Comparison of ENCODE assay signal across 35 cellular contexts in the genomic region with DNA sequence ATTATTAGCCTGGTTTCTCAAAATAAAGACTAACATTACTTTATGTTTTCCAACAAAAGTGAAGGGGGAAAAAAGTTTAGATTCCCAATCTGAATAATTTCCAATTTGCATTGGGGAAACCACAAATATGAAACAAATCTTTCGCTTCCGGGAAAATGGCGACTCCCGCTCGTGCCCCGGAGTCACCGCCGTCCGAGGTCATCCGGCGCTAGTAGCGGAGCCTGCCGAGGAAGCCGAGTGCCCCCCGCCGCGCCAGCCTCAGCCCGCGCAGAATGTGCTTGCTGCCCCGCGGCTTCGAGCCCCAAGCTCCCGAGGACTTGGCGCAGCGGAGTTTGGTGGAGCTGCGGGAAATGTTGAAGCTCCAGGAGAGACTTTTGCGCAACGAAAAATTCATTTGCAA.
DNase-seq lines count a peak whose midpoint lies in the region; ATAC-seq, FAIRE-seq and TF ChIP-seq lines count a peak whose summit lies in the region.
"Had no signal": no experiment of that assay in that cellular context is flagged by ENCODE, and none has a peak within 500 bp of the region (broad histone marks: within the 10 kb centered on the region; RNA-seq: fewer than 3 reads in every experiment).

No MANE protein-coding gene starts in this region.

- no peak for TF ChIP-seq RAD21 in K562 (CRISPR knock-in tag; conservative IDR thresholded peaks at IDR 0.05 in 1 of 2, IDR thresholded peaks at IDR 0.05 in 1 of 2)

- WGBS in K562 (ENCODE audit: insufficient coverage, low coverage, missing lambda C conversion rate) = 46% methylated on average over 17 of the region's 28 CpGs
- WGBS in trophoblast cell (ENCODE audit: extremely low coverage, insufficient coverage, insufficient read length) = no CpG with 5 or more reads among the region's 28 CpGs
- 73 to 76% methylated on average over 26 to 28 of the region's 28 CpGs for WGBS in testis, 2 donors

- H4K8ac ChIP-seq in trophoblast cell (ENCODE audit: low read depth, low read length) = no peak overlapping the region

- no peak overlapping the region for H3K4me2 ChIP-seq in K562 (ENCODE audit: insufficient read depth, low read length)
- H3K4me2 ChIP-seq in trophoblast cell (ENCODE audit: low read length) = no peak overlapping the region
- H3K4me2 ChIP-seq: A549; BLaER1; BLaER1 treated with 17β-estradiol and CSF1 and Interleukin-3, amounts not matched to agents 10 nM and 100 nM had no signal

- no peak overlapping the region for H3K18ac ChIP-seq in trophoblast cell (ENCODE audit: low read length)

- no peak overlapping the region for H2BK12ac ChIP-seq in trophoblast cell (ENCODE audit: low read length)

- H4K91ac ChIP-seq in trophoblast cell (ENCODE audit: low read depth, low read length) = no peak overlapping the region

- H3K4me1 ChIP-seq in K562 (replicated peaks in 1 of 2; ENCODE audit: control insufficient read depth in 2 of 2, insufficient read depth in 2 of 2, low read length in 2 of 2) (peaks cover 0 to 3% of the 10 kb centered on the region in 2 experiments; a peak in 1 of 5 replicates), trophoblast cell (ENCODE audit: control insufficient read depth in 1 of 2, insufficient read depth in 2 of 2, low read length in 2 of 2) (no peaks in the 10 kb centered on the region), testis (no peaks in the 10 kb centered on the region)
- H3K4me1 ChIP-seq: A549; BE2C; BLaER1; BLaER1 treated with 17β-estradiol and CSF1 and Interleukin-3, amounts not matched to agents 10 nM and 100 nM; Caco-2 had no signal

- TF ChIP-seq CTCF in K562 (IDR thresholded peaks at IDR 0.05 in 2 of 3, conservative IDR thresholded peaks at IDR 0.05 in 1 of 3; ENCODE audit: insufficient read depth in 2 of 3, low read depth in 1 of 3, low read length in 3 of 3) = no peak
- TF ChIP-seq CTCF in testis (IDR thresholded peaks at IDR 0.05) = no peak
- TF ChIP-seq CTCF in GM13976 (IDR thresholded peaks at IDR 0.05; ENCODE audit: borderline replicate concordance, control extremely low read depth, extremely low read depth, insufficient read depth, missing control alignments) = no peak

- H3K27me3 ChIP-seq in K562 (ENCODE audit: control insufficient read depth in 2 of 2, insufficient read depth in 2 of 2, low read length in 2 of 2) (no peaks in the 10 kb centered on the region), trophoblast cell (ENCODE audit: insufficient read depth, low read length) (no peaks in the 10 kb centered on the region), testis (no peaks in the 10 kb centered on the region)
- H3K27me3 ChIP-seq: BE2C; BLaER1; BLaER1 treated with 17β-estradiol and CSF1 and Interleukin-3, amounts not matched to agents 10 nM and 100 nM had no signal

- H2BK5ac ChIP-seq in trophoblast cell (ENCODE audit: low read depth, low read length, poor library complexity) = no peak overlapping the region

- H3K36me3 ChIP-seq in K562 (ENCODE audit: control insufficient read depth, insufficient read depth, low read length) = no peaks in the 10 kb centered on the region
- H3K36me3 ChIP-seq in trophoblast cell (ENCODE audit: control insufficient read depth in 1 of 2, insufficient read depth in 2 of 2, low read length in 2 of 2) = no peaks in the 10 kb centered on the region
- H3K36me3 ChIP-seq in testis (ENCODE audit: low read depth, missing control alignments) = no peaks in the 10 kb centered on the region
- H3K36me3 ChIP-seq: BE2C; BLaER1; BLaER1 treated with 17β-estradiol and CSF1 and Interleukin-3, amounts not matched to agents 10 nM and 100 nM had no signal

- H3K79me2 ChIP-seq in K562 (ENCODE audit: control insufficient read depth, insufficient read depth, low read length) = no peaks in the 10 kb centered on the region
- H3K79me2 ChIP-seq in trophoblast cell (ENCODE audit: control insufficient read depth, insufficient read depth, low read length, poor library complexity) = no peaks in the 10 kb centered on the region

- H2AK5ac ChIP-seq in trophoblast cell (ENCODE audit: low read length) = no peak overlapping the region

- no peak overlapping the region for H3K9ac ChIP-seq in K562 (ENCODE audit: insufficient read depth in 1 of 2, low read depth in 2 of 2, low read length in 2 of 2)
- no peak overlapping the region for H3K9ac ChIP-seq in trophoblast cell (ENCODE audit: low read length)
- H3K9ac ChIP-seq: BLaER1; BLaER1 treated with 17β-estradiol and CSF1 and Interleukin-3, amounts not matched to agents 10 nM and 100 nM had no signal

- POLR2A ChIA-PET in K562 (lab: Yijun Ruan, JAX) = no interaction called here

- DNase-seq in activated gamma-delta T cell (lab: John Stamatoyannopoulos, UW) (peak; percentile 2), activated gamma-delta T cell treated with Interleukin-2 at 50 U/mL for 16 hours (no peak), K562 (ENCODE audit: extremely low read depth in 1 of 4, low spot score in 3 of 4) (no peak), trophoblast cell (peak; percentile 2 to 25), testis (peak; percentile 32), GM13976 (ENCODE audit: low spot score) (no peak)
- DNase-seq: 8988T; ACHN; AML-193; BE2C; C1 segment of cervical spinal cord; Caco-2; Calu3; CD4-positive, alpha-beta memory T cell; CD4-positive, alpha-beta T cell; CD4-positive, CD25-positive, alpha-beta regulatory T cell; CD8-positive, alpha-beta memory T cell; CD8-positive, alpha-beta T cell; COR-L47; DMS 273 treated with DMSO at 0.1 percent for 48 hours; DMS153; DMS53; DMS79; DMS79 treated with DMSO at 0.1 percent for 48 hours; DND-41; EL had no signal

- intact Hi-C loops in K562 (cut with micrococcal nuclease) (no loop called here), testis (cut with DNase I; ENCODE audit: low total_unique reads) (no loop called here)

- in situ Hi-C loops in K562 (cut with MboI) = no loop called here
- in situ Hi-C loops in GM13976 (cut with MboI; ENCODE audit: low sequenced_read_pairs, unreplicated experiment) = no loop called here

- H2AFZ ChIP-seq in K562 (ENCODE audit: low read depth, low read length) (no peak overlapping the region), trophoblast cell (ENCODE audit: insufficient read depth, low read length, poor library complexity) (no peak overlapping the region)

- H4K12ac ChIP-seq in trophoblast cell (ENCODE audit: low read depth, low read length) = no peak overlapping the region

- H3K4me3 ChIP-seq in K562 = no peak overlapping the region
- H3K4me3 ChIP-seq in trophoblast cell (ENCODE audit: low read depth, low read length) = no peak overlapping the region
- H3K4me3 ChIP-seq in testis = peak overlapping the region; percentile 26 to 41
- H3K4me3 ChIP-seq: A549; BLaER1; BLaER1 treated with 17β-estradiol and CSF1 and Interleukin-3, amounts not matched to agents 10 nM and 100 nM had no signal

- no peak for FAIRE-seq in K562 (lab: Jason Lieb, UNC)
- FAIRE-seq: A204.1, A549, D721Med had no signal

- H3K79me1 ChIP-seq in trophoblast cell (ENCODE audit: low read length) = no peaks in the 10 kb centered on the region

- no peak overlapping the region for H3K23ac ChIP-seq in trophoblast cell (ENCODE audit: low read length)

- no peak overlapping the region for H3K4ac ChIP-seq in trophoblast cell (ENCODE audit: low read depth, low read length)

- ATAC-seq in K562 = no peak
- no peak for ATAC-seq in HG03095 (IDR thresholded peaks at IDR 0.05; ENCODE audit: unreplicated experiment)
- ATAC-seq in GM21786 (IDR thresholded peaks at IDR 0.05; ENCODE audit: unreplicated experiment) = no peak
- ATAC-seq: A549; CD8-positive, alpha-beta T cell had no signal

- no peak overlapping the region for H3K14ac ChIP-seq in trophoblast cell (ENCODE audit: low read length)

- H4K20me1 ChIP-seq in K562 (replicated peaks; ENCODE audit: control insufficient read depth, insufficient read depth, low read length) = no peaks in the 10 kb centered on the region
- H4K20me1 ChIP-seq: BLaER1; BLaER1 treated with 17β-estradiol and CSF1 and Interleukin-3, amounts not matched to agents 10 nM and 100 nM had no signal

- no peak for TF ChIP-seq EP300 in K562 (IDR thresholded peaks at IDR 0.05; ENCODE audit: low read length)

- TF ChIP-seq POLR2A in K562 (conservative IDR thresholded peaks at IDR 0.05) (no peak), testis (IDR thresholded peaks at IDR 0.05) (no peak)

- H3K9me1 ChIP-seq in K562 (ENCODE audit: control insufficient read depth, insufficient read depth, low read length) = no peaks in the 10 kb centered on the region

- BruUV-seq in K562 (replicated peaks; lab: Mats Ljungman, UMichigan) = no TSS peak

- H2BK120ac ChIP-seq in trophoblast cell (ENCODE audit: insufficient read depth, low read length, poor library complexity) = no peak overlapping the region

- H3K9me3 ChIP-seq in K562 (replicated peaks; ENCODE audit: control insufficient read depth, insufficient read depth, low read depth, low read length) = no peaks in the 10 kb centered on the region
- H3K9me3 ChIP-seq in trophoblast cell (ENCODE audit: insufficient read depth, low read depth, low read length) = no peaks in the 10 kb centered on the region
- H3K9me3 ChIP-seq in testis = no peaks in the 10 kb centered on the region
- H3K9me3 ChIP-seq: A549, BE2C, BLaER1, Caco-2 had no signal

- CTCF ChIA-PET in K562 (lab: Yijun Ruan, JAX; ENCODE audit: low intra/inter-chr PET ratio) = no interaction called here

- H3K27ac ChIP-seq in K562 (ENCODE audit: extremely low read depth, low read depth, low read length) = no peak overlapping the region
- no peak overlapping the region for H3K27ac ChIP-seq in trophoblast cell (ENCODE audit: low read depth, low read length)
- H3K27ac ChIP-seq in testis = no peak overlapping the region
- H3K27ac ChIP-seq: 22Rv1; A549; BLaER1; BLaER1 treated with 17β-estradiol and CSF1 and Interleukin-3, amounts not matched to agents 10 nM and 100 nM; C4-2B had no signal

TF ChIP-seq in K562, 482 proteins besides CTCF, POLR2A, EP300 and RAD21 (continues in another document):
- TF ChIP-seq YY1 (IDR thresholded peaks at IDR 0.05; ENCODE audit: borderline replicate concordance in 1 of 3, control insufficient read depth in 1 of 3, extremely low read depth in 1 of 3, insufficient read depth in 3 of 3, insufficient read length in 1 of 3, insufficient replicate concordance in 2 of 3, low read depth in 1 of 3, low read length in 2 of 3) (peak in 1 of 3 experiments; percentile 58), ZBTB1 (CRISPR knock-in tag; IDR thresholded peaks at IDR 0.05; ENCODE audit: borderline replicate concordance, low read depth) (no peak)

Comparison
In these comparisons a context has a peak if more than half of its experiments do, and no peak if none do; other contexts are left out.
1. DNase-seq: peak in activated gamma-delta T cell (single experiment), trophoblast cell (2 of 2) and testis (single experiment); none in activated gamma-delta T cell treated with Interleukin-2 at 50 U/mL for 16 hours (single experiment), K562 (0 of 4) and GM13976 (single experiment).
2. H3K4me3 ChIP-seq: peak in testis (2 of 2); none in K562 (single experiment) and trophoblast cell (single experiment).